Comparison of ENCODE assay signal across 33 cellular contexts in genomic region chr13:106034201-106034600, GRCh38.
DNase-seq lines count a peak whose midpoint lies in the region; ATAC-seq, FAIRE-seq and TF ChIP-seq lines count a peak whose summit lies in the region.
"Had no signal": no experiment of that assay in that cellular context is flagged by ENCODE, and none has a peak within 500 bp of the region (broad histone marks: within the 10 kb centered on the region; RNA-seq: fewer than 3 reads in every experiment).

No MANE protein-coding gene starts in this region.

- peaks cover 4% of the 10 kb centered on the region for H3F3A ChIP-seq in SK-N-SH (replicated peaks; ENCODE audit: insufficient read depth)

- CTCF ChIA-PET in SK-N-SH (lab: Yijun Ruan, JAX): interaction anchor here (0.8 to 1.0 kb wide), 3 partner anchors 9 to 23 kb away, joined by 3 to 6 read pairs (median 3); no protein-coding TSS in a partner anchor

- no peaks in the 10 kb centered on the region for H3K27me3 Mint-ChIP-seq in astrocyte (ENCODE audit: low read depth, unreplicated experiment)
- no peaks in the 10 kb centered on the region for H3K27me3 Mint-ChIP-seq in activated T-helper 1 cell treated with anti-CD3 and anti-CD28 coated beads, Interleukin-12 subunit alpha, Interleukin-12 subunit beta, Interleukin-2, Interleukin-4 antibody, amounts not matched to agents 30 ng/mL and 10 ng/mL and 1 ng/mL, durations not matched to agents 14 hours and 24 hours and 36 hours (ENCODE audit: insufficient read depth)
- H3K27me3 Mint-ChIP-seq: CD4-positive, alpha-beta T cell; effector memory CD8-positive, alpha-beta T cell; natural killer cell treated with Interleukin-12 subunit alpha and Interleukin-12 subunit beta and Interleukin-15 and Interleukin-18, amount 100 ng/mL, for 72 hours had no signal

- H3K9me3 ChIP-seq in SK-N-SH: no peaks in the 10 kb centered on the region
- H3K9me3 ChIP-seq in astrocyte (ENCODE audit: insufficient read depth, low read depth, low read length): no peaks in the 10 kb centered on the region
- H3K9me3 ChIP-seq: gastrocnemius medialis had no signal

- H3K27ac ChIP-seq in SK-N-SH (ENCODE audit: low read depth in 2 of 2, low read length in 1 of 2) (no peak overlapping the region), astrocyte (ENCODE audit: low read depth, low read length) (no peak overlapping the region), foreskin keratinocyte (no peak overlapping the region)
- H3K27ac ChIP-seq: coronary artery, gastrocnemius medialis had no signal

- H3K4me1 ChIP-seq in SK-N-SH (ENCODE audit: control insufficient read depth in 1 of 2, insufficient read depth in 2 of 2, low read depth in 1 of 2, low read length in 1 of 2) (peaks cover 0 to 2% of the 10 kb centered on the region in 2 experiments; a peak in 2 of 4 replicates), astrocyte (ENCODE audit: insufficient read depth, low read length) (no peaks in the 10 kb centered on the region), foreskin keratinocyte (no peaks in the 10 kb centered on the region)

- no peak overlapping the region for H3K4me3 Mint-ChIP-seq in astrocyte (ENCODE audit: unreplicated experiment)
- no peak overlapping the region for H3K4me3 Mint-ChIP-seq in activated T-helper 1 cell treated with anti-CD3 and anti-CD28 coated beads, Interleukin-12 subunit alpha, Interleukin-12 subunit beta, Interleukin-2, Interleukin-4 antibody, amounts not matched to agents 30 ng/mL and 10 ng/mL and 1 ng/mL, durations not matched to agents 14 hours and 24 hours and 36 hours
- H3K4me3 Mint-ChIP-seq: activated CD8-positive, alpha-beta T cell treated with anti-CD3 and anti-CD28 coated beads for 36 hours; CD4-positive, alpha-beta T cell; effector memory CD8-positive, alpha-beta T cell; natural killer cell treated with Interleukin-12 subunit alpha and Interleukin-12 subunit beta and Interleukin-15 and Interleukin-18, amount 100 ng/mL, for 72 hours; stimulated activated effector memory CD8-positive, alpha-beta T cell treated with anti-CD3 and anti-CD28 coated beads, Interleukin-12 subunit alpha, Interleukin-12 subunit beta, amount 100 ng/mL, for 72 hours; T-helper 2 cell treated with Interferon-gamma antibody and Interleukin-4, amounts not matched to agents 5 μg/mL and 100 μg/mL, for 36 hours had no signal

- peaks cover 14% of the 10 kb centered on the region for H3K4me1 Mint-ChIP-seq in astrocyte (ENCODE audit: low read depth, unreplicated experiment)
- no peaks in the 10 kb centered on the region for H3K4me1 Mint-ChIP-seq in activated T-helper 1 cell treated with anti-CD3 and anti-CD28 coated beads, Interleukin-12 subunit alpha, Interleukin-12 subunit beta, Interleukin-2, Interleukin-4 antibody, amounts not matched to agents 30 ng/mL and 10 ng/mL and 1 ng/mL, durations not matched to agents 14 hours and 24 hours and 36 hours (ENCODE audit: low read depth)
- H3K4me1 Mint-ChIP-seq: stimulated activated effector memory CD8-positive, alpha-beta T cell treated with anti-CD3 and anti-CD28 coated beads, Interleukin-12 subunit alpha, Interleukin-12 subunit beta, amount 100 ng/mL, for 72 hours had no signal

- no peaks in the 10 kb centered on the region for H3K27me3 ChIP-seq in SK-N-SH (ENCODE audit: insufficient read depth)
- no peaks in the 10 kb centered on the region for H3K27me3 ChIP-seq in astrocyte (ENCODE audit: insufficient read depth, low read length)
- H3K27me3 ChIP-seq in foreskin keratinocyte: no peaks in the 10 kb centered on the region
- H3K27me3 ChIP-seq: gastrocnemius medialis had no signal

- no peak overlapping the region for H3K4me2 ChIP-seq in SK-N-SH
- H3K4me2 ChIP-seq in astrocyte (ENCODE audit: low read length): no peak overlapping the region

- POLR2A ChIA-PET in SK-N-SH (lab: Yijun Ruan, JAX): no interaction called here

- no peak for ATAC-seq in SK-N-SH treated with all-trans-retinoic acid at 6 μM for 48 hours
- peak; percentile 69 for ATAC-seq in foreskin keratinocyte
- ATAC-seq in HG02571 (IDR thresholded peaks at IDR 0.05; ENCODE audit: unreplicated experiment): no peak
- ATAC-seq: activated CD8-positive, alpha-beta T cell treated with anti-CD3 and anti-CD28 coated beads for 36 hours; effector memory CD8-positive, alpha-beta T cell; K562; natural killer cell treated with Interleukin-12 subunit alpha and Interleukin-12 subunit beta and Interleukin-15 and Interleukin-18, amount 100 ng/mL, for 72 hours; Right ventricle myocardium inferior; stimulated activated effector memory CD8-positive, alpha-beta T cell treated with anti-CD3 and anti-CD28 coated beads, Interleukin-12 subunit alpha, Interleukin-12 subunit beta, amount 100 ng/mL, for 72 hours had no signal

- TF ChIP-seq EP300 in SK-N-SH (IDR thresholded peaks at IDR 0.05; ENCODE audit: borderline replicate concordance in 1 of 2, low read depth in 1 of 2, low read length in 1 of 2): no peak

- H4K20me1 ChIP-seq in SK-N-SH (ENCODE audit: insufficient read depth) (no peaks in the 10 kb centered on the region), astrocyte (ENCODE audit: insufficient read depth, low read length) (no peaks in the 10 kb centered on the region)

- H3K4me3 ChIP-seq in SK-N-SH (ENCODE audit: low read depth in 2 of 2, low read length in 1 of 2) (no peak overlapping the region), astrocyte (ENCODE audit: insufficient read depth, low read depth, low read length) (no peak overlapping the region), foreskin fibroblast (ENCODE audit: low read depth in 1 of 2, low read length in 2 of 2) (no peak overlapping the region)
- H3K4me3 ChIP-seq: coronary artery, gastrocnemius medialis, K562, lung had no signal

- H3K79me2 ChIP-seq in SK-N-SH (ENCODE audit: insufficient read depth) (no peaks in the 10 kb centered on the region), astrocyte (ENCODE audit: insufficient read depth, low read length) (no peaks in the 10 kb centered on the region)

- intact Hi-C loops in activated T-helper 1 cell treated with anti-CD3 and anti-CD28 coated beads, Interleukin-12 subunit alpha, Interleukin-12 subunit beta, Interleukin-2, Interleukin-4 antibody, amounts not matched to agents 30 ng/mL and 10 ng/mL and 1 ng/mL, durations not matched to agents 14 hours and 24 hours and 36 hours (cut with micrococcal nuclease): no loop called here

- FAIRE-seq in astrocyte (lab: Jason Lieb, UNC) (no peak), urothelium cell line (lab: Jason Lieb, UNC) (no peak)
- FAIRE-seq: D721Med, K562 had no signal

- no peaks in the 10 kb centered on the region for H3K36me3 ChIP-seq in SK-N-SH (replicated peaks in 1 of 2; ENCODE audit: control insufficient read depth in 1 of 2, insufficient read depth in 2 of 2, low read length in 1 of 2)
- no peaks in the 10 kb centered on the region for H3K36me3 ChIP-seq in astrocyte (ENCODE audit: insufficient read depth, low read length)
- H3K36me3 ChIP-seq: gastrocnemius medialis had no signal

- WGBS in SK-N-SH (ENCODE audit: low lambda C conversion rate): 70% methylated on average over 6 of the region's 6 CpGs

- DNase-seq in SK-N-SH (no peak), astrocyte (ENCODE audit: low read depth) (peak; percentile 83), foreskin keratinocyte (peak; percentile 56 to 81), urothelium cell line (ENCODE audit: low spot score) (peak; percentile 6), foreskin fibroblast (no peak)
- DNase-seq in activated T-helper 1 cell treated with anti-CD3 and anti-CD28 coated beads, Interleukin-12 subunit alpha, Interleukin-12 subunit beta, Interleukin-2, Interleukin-4 antibody, amounts not matched to agents 30 ng/mL and 10 ng/mL and 1 ng/mL, durations not matched to agents 14 hours and 24 hours and 36 hours (ENCODE audit: low spot score): no peak
- DNase-seq: 8988T; activated CD8-positive, alpha-beta T cell treated with anti-CD3 and anti-CD28 coated beads for 36 hours; activated naive CD4-positive, alpha-beta T cell treated with anti-CD3 and anti-CD28 coated beads, Interleukin-2, amount 50 U/mL, for 16 hours; caudate nucleus; CD4-positive, alpha-beta T cell; DND-41; effector memory CD8-positive, alpha-beta T cell; gastrocnemius medialis; GOT3; kidney glomerular epithelial cell; MM.1S; NCI-H1436; NCI-H2081 treated with DMSO at 0.1 percent for 48 hours; NCI-H2227 treated with DMSO at 0.1 percent for 48 hours; NCI-H526 treated with DMSO at 0.1 percent for 48 hours; NK-92 treated with Interleukin-12 subunit alpha and Interleukin-12 subunit beta, amount 100 ng/mL, for 24 hours had no signal

- H2AFZ ChIP-seq in SK-N-SH (ENCODE audit: low read depth): peak overlapping the region; percentile 37; the same call in 1 of the 2 replicates
- H2AFZ ChIP-seq in astrocyte (ENCODE audit: low read depth, low read length): no peak overlapping the region

- no peaks in the 10 kb centered on the region for H3K36me3 Mint-ChIP-seq in astrocyte (ENCODE audit: low read depth, unreplicated experiment)
- H3K36me3 Mint-ChIP-seq in activated T-helper 1 cell treated with anti-CD3 and anti-CD28 coated beads, Interleukin-12 subunit alpha, Interleukin-12 subunit beta, Interleukin-2, Interleukin-4 antibody, amounts not matched to agents 30 ng/mL and 10 ng/mL and 1 ng/mL, durations not matched to agents 14 hours and 24 hours and 36 hours (ENCODE audit: low read depth): no peaks in the 10 kb centered on the region
- H3K36me3 Mint-ChIP-seq: natural killer cell treated with Interleukin-12 subunit alpha and Interleukin-12 subunit beta and Interleukin-15 and Interleukin-18, amount 100 ng/mL, for 72 hours; stimulated activated effector memory CD8-positive, alpha-beta T cell treated with anti-CD3 and anti-CD28 coated beads, Interleukin-12 subunit alpha, Interleukin-12 subunit beta, amount 100 ng/mL, for 72 hours had no signal

- H3K9me2 ChIP-seq in SK-N-SH: no peaks in the 10 kb centered on the region

- no peak for TF ChIP-seq CTCF in SK-N-SH (IDR thresholded peaks at IDR 0.05)
- TF ChIP-seq CTCF in astrocyte (IDR thresholded peaks at IDR 0.05; ENCODE audit: insufficient read depth, low read depth, low read length): no peak
- TF ChIP-seq CTCF in foreskin keratinocyte (conservative IDR thresholded peaks at IDR 0.05): no peak
- TF ChIP-seq CTCF in foreskin fibroblast (IDR thresholded peaks at IDR 0.05; ENCODE audit: low read depth, low read length): no peak

- H3K27ac Mint-ChIP-seq in astrocyte (ENCODE audit: unreplicated experiment): no peak overlapping the region
- H3K27ac Mint-ChIP-seq in activated T-helper 1 cell treated with anti-CD3 and anti-CD28 coated beads, Interleukin-12 subunit alpha, Interleukin-12 subunit beta, Interleukin-2, Interleukin-4 antibody, amounts not matched to agents 30 ng/mL and 10 ng/mL and 1 ng/mL, durations not matched to agents 14 hours and 24 hours and 36 hours: no peak overlapping the region
- H3K27ac Mint-ChIP-seq: activated CD8-positive, alpha-beta T cell treated with anti-CD3 and anti-CD28 coated beads for 36 hours; activated T-helper 2 cell treated with anti-CD3 and anti-CD28 coated beads, Interferon-gamma antibody, Interleukin-2, Interleukin-4, amounts not matched to agents 10 μg/mL and 5 μg/mL and 100 μg/mL, durations not matched to agents 14 hours and 24 hours and 36 hours; CD4-positive, alpha-beta T cell; effector memory CD8-positive, alpha-beta T cell; natural killer cell treated with Interleukin-12 subunit alpha and Interleukin-12 subunit beta and Interleukin-15 and Interleukin-18, amount 100 ng/mL, for 72 hours; stimulated activated effector memory CD8-positive, alpha-beta T cell treated with anti-CD3 and anti-CD28 coated beads, Interleukin-12 subunit alpha, Interleukin-12 subunit beta, amount 100 ng/mL, for 72 hours; T-helper 2 cell treated with Interferon-gamma antibody and Interleukin-4, amounts not matched to agents 5 μg/mL and 100 μg/mL, for 36 hours had no signal

- H3K9me3 Mint-ChIP-seq in astrocyte (ENCODE audit: unreplicated experiment): peaks cover 6% of the 10 kb centered on the region
- no peaks in the 10 kb centered on the region for H3K9me3 Mint-ChIP-seq in activated T-helper 1 cell treated with anti-CD3 and anti-CD28 coated beads, Interleukin-12 subunit alpha, Interleukin-12 subunit beta, Interleukin-2, Interleukin-4 antibody, amounts not matched to agents 30 ng/mL and 10 ng/mL and 1 ng/mL, durations not matched to agents 14 hours and 24 hours and 36 hours
- H3K9me3 Mint-ChIP-seq: activated CD8-positive, alpha-beta T cell treated with anti-CD3 and anti-CD28 coated beads for 36 hours; activated T-helper 2 cell treated with anti-CD3 and anti-CD28 coated beads, Interferon-gamma antibody, Interleukin-2, Interleukin-4, amounts not matched to agents 10 μg/mL and 5 μg/mL and 100 μg/mL, durations not matched to agents 14 hours and 24 hours and 36 hours; CD4-positive, alpha-beta T cell; stimulated activated effector memory CD8-positive, alpha-beta T cell treated with anti-CD3 and anti-CD28 coated beads, Interleukin-12 subunit alpha, Interleukin-12 subunit beta, amount 100 ng/mL, for 72 hours; T-helper 2 cell treated with Interferon-gamma antibody and Interleukin-4, amounts not matched to agents 5 μg/mL and 100 μg/mL, for 36 hours had no signal

- H3K9ac ChIP-seq in SK-N-SH: no peak overlapping the region
- H3K9ac ChIP-seq in astrocyte (ENCODE audit: low read length): no peak overlapping the region

- no peak for TF ChIP-seq RAD21 in SK-N-SH (IDR thresholded peaks at IDR 0.05; ENCODE audit: low read length)

Comparison
In these comparisons a context has a peak if more than half of its experiments do, and no peak if none do; other contexts are left out.
1. DNase-seq: peak in astrocyte (single experiment), foreskin keratinocyte (2 of 2) and urothelium cell line (single experiment); none in SK-N-SH (single experiment), foreskin fibroblast (0 of 2) and activated T-helper 1 cell treated with anti-CD3 and anti-CD28 coated beads, Interleukin-12 subunit alpha, Interleukin-12 subunit beta, Interleukin-2, Interleukin-4 antibody, amounts not matched to agents 30 ng/mL and 10 ng/mL and 1 ng/mL, durations not matched to agents 14 hours and 24 hours and 36 hours (single experiment).